1 cellular context compared by ENCODE assay signal in the genomic region with DNA sequence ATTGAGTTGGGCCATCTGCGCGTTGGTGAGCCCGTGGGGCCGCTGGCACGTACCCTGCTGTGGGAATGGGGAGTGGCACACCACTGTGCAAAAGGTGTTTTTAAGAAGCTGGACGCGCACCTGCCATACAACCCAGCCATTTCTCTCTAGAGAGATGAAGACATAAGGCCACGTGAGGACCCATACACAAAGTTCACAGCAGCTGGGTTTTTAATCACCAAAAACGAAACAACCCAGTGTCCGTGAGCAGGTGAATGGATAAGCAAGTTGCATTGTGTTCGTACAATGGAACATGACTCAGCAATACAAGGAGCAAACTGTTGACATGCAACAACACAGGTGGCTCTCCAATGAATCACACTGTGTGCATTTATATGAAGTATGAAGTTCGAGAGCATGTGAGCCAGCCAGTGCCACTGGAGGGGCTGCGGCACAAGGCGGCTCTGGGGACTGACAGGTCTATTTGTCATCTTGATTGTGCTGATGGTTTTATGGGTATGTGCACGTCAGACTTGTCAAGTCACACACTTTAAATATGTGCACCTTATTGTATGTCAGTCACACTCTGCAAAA.
TF ChIP-seq lines count a peak whose summit lies in the region.

No MANE protein-coding gene starts in this region.

TF ChIP-seq in WTC11, 78 proteins besides CTCF, POLR2A, EP300 and RAD21 (continued from another document):
- TF ChIP-seq, protein P1, sequence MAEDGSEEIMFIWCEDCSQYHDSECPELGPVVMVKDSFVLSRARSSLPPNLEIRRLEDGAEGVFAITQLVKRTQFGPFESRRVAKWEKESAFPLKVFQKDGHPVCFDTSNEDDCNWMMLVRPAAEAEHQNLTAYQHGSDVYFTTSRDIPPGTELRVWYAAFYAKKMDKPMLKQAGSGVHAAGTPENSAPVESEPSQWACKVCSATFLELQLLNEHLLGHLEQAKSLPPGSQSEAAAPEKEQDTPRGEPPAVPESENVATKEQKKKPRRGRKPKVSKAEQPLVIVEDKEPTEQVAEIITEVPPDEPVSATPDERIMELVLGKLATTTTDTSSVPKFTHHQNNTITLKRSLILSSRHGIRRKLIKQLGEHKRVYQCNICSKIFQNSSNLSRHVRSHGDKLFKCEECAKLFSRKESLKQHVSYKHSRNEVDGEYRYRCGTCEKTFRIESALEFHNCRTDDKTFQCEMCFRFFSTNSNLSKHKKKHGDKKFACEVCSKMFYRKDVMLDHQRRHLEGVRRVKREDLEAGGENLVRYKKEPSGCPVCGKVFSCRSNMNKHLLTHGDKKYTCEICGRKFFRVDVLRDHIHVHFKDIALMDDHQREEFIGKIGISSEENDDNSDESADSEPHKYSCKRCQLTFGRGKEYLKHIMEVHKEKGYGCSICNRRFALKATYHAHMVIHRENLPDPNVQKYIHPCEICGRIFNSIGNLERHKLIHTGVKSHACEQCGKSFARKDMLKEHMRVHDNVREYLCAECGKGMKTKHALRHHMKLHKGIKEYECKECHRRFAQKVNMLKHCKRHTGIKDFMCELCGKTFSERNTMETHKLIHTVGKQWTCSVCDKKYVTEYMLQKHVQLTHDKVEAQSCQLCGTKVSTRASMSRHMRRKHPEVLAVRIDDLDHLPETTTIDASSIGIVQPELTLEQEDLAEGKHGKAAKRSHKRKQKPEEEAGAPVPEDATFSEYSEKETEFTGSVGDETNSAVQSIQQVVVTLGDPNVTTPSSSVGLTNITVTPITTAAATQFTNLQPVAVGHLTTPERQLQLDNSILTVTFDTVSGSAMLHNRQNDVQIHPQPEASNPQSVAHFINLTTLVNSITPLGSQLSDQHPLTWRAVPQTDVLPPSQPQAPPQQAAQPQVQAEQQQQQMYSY (CRISPR knock-in tag; IDR thresholded peaks at IDR 0.05): no peak
- TF ChIP-seq, protein P2, sequence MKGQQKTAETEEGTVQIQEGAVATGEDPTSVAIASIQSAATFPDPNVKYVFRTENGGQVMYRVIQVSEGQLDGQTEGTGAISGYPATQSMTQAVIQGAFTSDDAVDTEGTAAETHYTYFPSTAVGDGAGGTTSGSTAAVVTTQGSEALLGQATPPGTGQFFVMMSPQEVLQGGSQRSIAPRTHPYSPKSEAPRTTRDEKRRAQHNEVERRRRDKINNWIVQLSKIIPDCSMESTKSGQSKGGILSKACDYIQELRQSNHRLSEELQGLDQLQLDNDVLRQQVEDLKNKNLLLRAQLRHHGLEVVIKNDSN (CRISPR knock-in tag; IDR thresholded peaks at IDR 0.05): no peak
- TF ChIP-seq, protein P3, sequence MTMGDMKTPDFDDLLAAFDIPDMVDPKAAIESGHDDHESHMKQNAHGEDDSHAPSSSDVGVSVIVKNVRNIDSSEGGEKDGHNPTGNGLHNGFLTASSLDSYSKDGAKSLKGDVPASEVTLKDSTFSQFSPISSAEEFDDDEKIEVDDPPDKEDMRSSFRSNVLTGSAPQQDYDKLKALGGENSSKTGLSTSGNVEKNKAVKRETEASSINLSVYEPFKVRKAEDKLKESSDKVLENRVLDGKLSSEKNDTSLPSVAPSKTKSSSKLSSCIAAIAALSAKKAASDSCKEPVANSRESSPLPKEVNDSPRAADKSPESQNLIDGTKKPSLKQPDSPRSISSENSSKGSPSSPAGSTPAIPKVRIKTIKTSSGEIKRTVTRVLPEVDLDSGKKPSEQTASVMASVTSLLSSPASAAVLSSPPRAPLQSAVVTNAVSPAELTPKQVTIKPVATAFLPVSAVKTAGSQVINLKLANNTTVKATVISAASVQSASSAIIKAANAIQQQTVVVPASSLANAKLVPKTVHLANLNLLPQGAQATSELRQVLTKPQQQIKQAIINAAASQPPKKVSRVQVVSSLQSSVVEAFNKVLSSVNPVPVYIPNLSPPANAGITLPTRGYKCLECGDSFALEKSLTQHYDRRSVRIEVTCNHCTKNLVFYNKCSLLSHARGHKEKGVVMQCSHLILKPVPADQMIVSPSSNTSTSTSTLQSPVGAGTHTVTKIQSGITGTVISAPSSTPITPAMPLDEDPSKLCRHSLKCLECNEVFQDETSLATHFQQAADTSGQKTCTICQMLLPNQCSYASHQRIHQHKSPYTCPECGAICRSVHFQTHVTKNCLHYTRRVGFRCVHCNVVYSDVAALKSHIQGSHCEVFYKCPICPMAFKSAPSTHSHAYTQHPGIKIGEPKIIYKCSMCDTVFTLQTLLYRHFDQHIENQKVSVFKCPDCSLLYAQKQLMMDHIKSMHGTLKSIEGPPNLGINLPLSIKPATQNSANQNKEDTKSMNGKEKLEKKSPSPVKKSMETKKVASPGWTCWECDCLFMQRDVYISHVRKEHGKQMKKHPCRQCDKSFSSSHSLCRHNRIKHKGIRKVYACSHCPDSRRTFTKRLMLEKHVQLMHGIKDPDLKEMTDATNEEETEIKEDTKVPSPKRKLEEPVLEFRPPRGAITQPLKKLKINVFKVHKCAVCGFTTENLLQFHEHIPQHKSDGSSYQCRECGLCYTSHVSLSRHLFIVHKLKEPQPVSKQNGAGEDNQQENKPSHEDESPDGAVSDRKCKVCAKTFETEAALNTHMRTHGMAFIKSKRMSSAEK (CRISPR knock-in tag; IDR thresholded peaks at IDR 0.05; ENCODE audit: borderline replicate concordance): no peak
- TF ChIP-seq FOXK1 (CRISPR knock-in tag; IDR thresholded peaks at IDR 0.05): no peak
